In genomic region chr19:28601723-28602440, GRCh38 we compare ENCODE assay signal across 24 cellular contexts.
"Had no signal": no experiment of that assay in that cellular context is flagged by ENCODE, and none has a peak within 500 bp of the region (broad histone marks: within the 10 kb centered on the region; RNA-seq: fewer than 3 reads in every experiment).

No MANE protein-coding gene starts in this region.

- H3K27ac Mint-ChIP-seq: activated CD8-positive, alpha-beta T cell treated with anti-CD3 and anti-CD28 coated beads for 36 hours; activated naive CD8-positive, alpha-beta T cell treated with anti-CD3 and anti-CD28 coated beads, Interleukin-2, amount 10 ng/mL, durations not matched to agents 7 days and 5 days; T-helper 1 cell treated with Interleukin-12 subunit alpha and Interleukin-12 subunit beta and Interleukin-4 antibody, amounts not matched to agents 30 μg/mL and 1 μg/mL, for 36 hours had no signal

- ATAC-seq: activated CD4-positive, CD25-positive, alpha-beta regulatory T cell treated with anti-CD3 and anti-CD28 coated beads, Interleukin-2, amount 50 U/mL, for 24 hours; activated CD8-positive, alpha-beta T cell treated with anti-CD3 and anti-CD28 coated beads for 36 hours; SK-N-SH treated with all-trans-retinoic acid at 6 μM for 48 hours had no signal

- H3K27me3 Mint-ChIP-seq: activated CD8-positive, alpha-beta T cell treated with anti-CD3 and anti-CD28 coated beads for 36 hours; activated naive CD8-positive, alpha-beta T cell treated with anti-CD3 and anti-CD28 coated beads, Interleukin-2, amount 10 ng/mL, durations not matched to agents 7 days and 5 days had no signal

- H3K36me3 Mint-ChIP-seq: activated naive CD8-positive, alpha-beta T cell treated with anti-CD3 and anti-CD28 coated beads, Interleukin-2, amount 10 ng/mL, durations not matched to agents 7 days and 5 days had no signal

- H3K9me3 ChIP-seq: adrenal gland had no signal

- H3K4me1 Mint-ChIP-seq: activated naive CD8-positive, alpha-beta T cell treated with anti-CD3 and anti-CD28 coated beads, Interleukin-2, amount 10 ng/mL, durations not matched to agents 7 days and 5 days had no signal

- H3K4me3 ChIP-seq: adrenal gland, Peyer's patch, SJSA1 had no signal

- H3K4me1 ChIP-seq: adrenal gland, Peyer's patch had no signal

- H3K27me3 ChIP-seq: adrenal gland, Peyer's patch, SJSA1 had no signal

- H3K4me3 Mint-ChIP-seq: activated CD8-positive, alpha-beta T cell treated with anti-CD3 and anti-CD28 coated beads for 36 hours; activated naive CD8-positive, alpha-beta T cell treated with anti-CD3 and anti-CD28 coated beads, Interleukin-2, amount 10 ng/mL, durations not matched to agents 7 days and 5 days; T-helper 1 cell treated with Interleukin-12 subunit alpha and Interleukin-12 subunit beta and Interleukin-4 antibody, amounts not matched to agents 30 μg/mL and 1 μg/mL, for 36 hours had no signal

- H3K27ac ChIP-seq: adrenal gland, Peyer's patch, SJSA1 had no signal

- H3K36me3 ChIP-seq: adrenal gland, Peyer's patch, SJSA1 had no signal

- DNase-seq: activated CD4-positive, alpha-beta T cell treated with anti-CD3 and anti-CD28 coated beads for 4 hours; activated CD8-positive, alpha-beta memory T cell treated with anti-CD3 and anti-CD28 coated beads, Interleukin-2, amount 50 U/mL, for 4 hours; activated CD8-positive, alpha-beta T cell treated with anti-CD3 and anti-CD28 coated beads for 36 hours; activated naive CD4-positive, alpha-beta T cell treated with anti-CD3 and anti-CD28 coated beads, Interleukin-2, amount 50 U/mL, for 16 hours; activated naive CD8-positive, alpha-beta T cell treated with anti-CD3 and anti-CD28 coated beads, Interleukin-2, amount 10 ng/mL, durations not matched to agents 7 days and 5 days; adrenal gland; anterior cingulate cortex; KG1; MV-4-11; NCI-H1092 treated with DMSO at 0.1 percent for 48 hours; NCI-H1417 treated with DMSO at 0.1 percent for 48 hours; NCI-H1694; NCI-H2029; NCI-H2107; NCI-H2171 treated with DMSO at 0.1 percent for 48 hours; NCI-H345; NCI-H510A treated with DMSO at 0.1 percent for 48 hours; NCI-H69; Peyer's patch; SHP77 had no signal
